Comparison of ENCODE assay signal across 28 cellular contexts in the genomic region with DNA sequence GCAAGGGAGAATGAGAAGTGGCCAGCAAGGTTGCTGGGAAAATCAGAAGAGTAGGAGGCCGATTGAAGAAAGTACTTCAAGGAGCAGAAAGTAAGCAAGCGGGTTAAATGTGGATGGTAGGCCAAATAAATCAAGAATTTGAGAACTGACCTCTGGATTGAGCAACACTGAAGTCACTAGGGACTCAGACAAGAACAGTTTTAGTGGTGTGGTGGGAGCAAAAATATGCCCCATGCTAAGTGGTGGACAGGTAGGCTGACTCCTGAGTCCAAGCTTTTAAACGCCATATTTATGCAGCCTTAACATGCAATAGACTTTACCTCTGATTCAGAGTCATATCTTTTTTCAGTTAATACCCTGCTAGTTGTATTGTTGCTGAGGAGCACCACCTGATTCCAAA. TPM values are rescaled to one million over a fixed set of nuclear protein-coding genes. Genes with fewer than 3 reads are reported as not detected.
A peak's percentile ranks its signal among the peaks of the same experiment; 100 is the strongest.
DNase-seq lines count a peak whose midpoint lies in the region; ATAC-seq, FAIRE-seq and TF ChIP-seq lines count a peak whose summit lies in the region.
"Had no signal": no experiment of that assay in that cellular context is flagged by ENCODE, and none has a peak within 500 bp of the region (broad histone marks: within the 10 kb centered on the region; RNA-seq: fewer than 3 reads in every experiment).

No MANE protein-coding gene starts in this region.

- intact Hi-C loops in right cardiac atrium (cut with DNase I): no loop called here

- no peak for FAIRE-seq in HTR-8/SVneo (lab: Jason Lieb, UNC)
- FAIRE-seq: GM12878, islet of Langerhans had no signal

- H3K4me1 Mint-ChIP-seq in activated naive CD8-positive, alpha-beta T cell (ENCODE audit: low read depth): peaks cover 78% of the 10 kb centered on the region
- peaks cover 52 to 83% (median 71%) of the 10 kb centered on the region in 4 donors for H3K4me1 Mint-ChIP-seq in naive thymus-derived CD8-positive, alpha-beta T cell

- H3K27ac ChIP-seq in right atrium auricular region (no peak overlapping the region), right cardiac atrium (ENCODE audit: low read length) (no peak overlapping the region)
- H3K27ac ChIP-seq: brain microvascular endothelial cell, left ventricle myocardium inferior, prostate gland, stomach, thyroid gland, WERI-Rb-1 had no signal

- no peaks in the 10 kb centered on the region for H3K27me3 Mint-ChIP-seq in activated naive CD8-positive, alpha-beta T cell
- H3K27me3 Mint-ChIP-seq in naive thymus-derived CD8-positive, alpha-beta T cell: peaks cover 0 to 2% (median 0%) of the 10 kb centered on the region in 5 donors

- H3K4me1 ChIP-seq in right atrium auricular region: peaks cover 0 to 20% of the 10 kb centered on the region in 2 donors
- H3K4me1 ChIP-seq in right cardiac atrium (ENCODE audit: control insufficient read depth, insufficient read depth, low read length): peaks cover 5% of the 10 kb centered on the region

- H3K9me3 ChIP-seq in right atrium auricular region (no peaks in the 10 kb centered on the region), right cardiac atrium (ENCODE audit: control insufficient read depth, low read length) (no peaks in the 10 kb centered on the region)
- H3K9me3 ChIP-seq: left ventricle myocardium inferior, prostate gland, stomach, thyroid gland had no signal

- H3K36me3 ChIP-seq in right atrium auricular region: no peaks in the 10 kb centered on the region
- H3K36me3 ChIP-seq: brain microvascular endothelial cell, left ventricle myocardium inferior, prostate gland, stomach, thyroid gland, WERI-Rb-1 had no signal

- peak; percentile 7 for DNase-seq in right atrium auricular region (ENCODE audit: low spot score)
- DNase-seq in right cardiac atrium: no peak
- peak; percentile 5 for DNase-seq in OCI-M1 (lab: John Stamatoyannopoulos, UW)
- no peak for DNase-seq in naive thymus-derived CD8-positive, alpha-beta T cell
- no peak for DNase-seq in HTR-8/SVneo (ENCODE audit: insufficient read length, low spot score)
- no peak for DNase-seq in T-helper 2 cell
- DNase-seq in NCI-H226: no peak
- DNase-seq: activated CD4-positive, alpha-beta T cell treated with anti-CD3 and anti-CD28 coated beads, Interleukin-2, amount 50 U/mL, for 1 hour; brain microvascular endothelial cell; C1 segment of cervical spinal cord; effector CD4-positive, alpha-beta T cell; glutamatergic neuron; left ventricle myocardium inferior; NCI-H1092; NCI-H1694 treated with DMSO at 0.1 percent for 48 hours; NCI-H2171; NCI-H524; nucleus accumbens; PC-3; stomach; T1000; thyroid gland; WERI-Rb-1 had no signal

- H3K36me3 Mint-ChIP-seq in activated naive CD8-positive, alpha-beta T cell: peaks cover 11% of the 10 kb centered on the region
- H3K36me3 Mint-ChIP-seq in naive thymus-derived CD8-positive, alpha-beta T cell: peaks cover 7 to 66% (median 10%) of the 10 kb centered on the region in 3 donors

- POLR2A ChIA-PET in naive thymus-derived CD8-positive, alpha-beta T cell (lab: Charles Lee): interaction anchor here (0.6 to 10.4 kb wide), 8 partner anchors 12 to 448 kb away, joined by 3 to 289 read pairs (median 8); partner anchors contain the start of gene TMSB10

- H3K27me3 ChIP-seq in right atrium auricular region (peaks cover 8 to 12% of the 10 kb centered on the region in 2 donors), right cardiac atrium (ENCODE audit: control insufficient read depth, insufficient read depth) (no peaks in the 10 kb centered on the region)
- H3K27me3 ChIP-seq: thyroid gland had no signal

- peak overlapping the region; percentile 95 for H3K27ac Mint-ChIP-seq in activated naive CD8-positive, alpha-beta T cell
- peak overlapping the region; percentile 92 to 99 (median 97) for H3K27ac Mint-ChIP-seq in naive thymus-derived CD8-positive, alpha-beta T cell

- peak overlapping the region; percentile 96 for H3K4me3 Mint-ChIP-seq in activated naive CD8-positive, alpha-beta T cell
- peak overlapping the region; percentile 88 to 100 (median 96) for H3K4me3 Mint-ChIP-seq in naive thymus-derived CD8-positive, alpha-beta T cell

- no peaks in the 10 kb centered on the region for H3K9me3 Mint-ChIP-seq in activated naive CD8-positive, alpha-beta T cell (ENCODE audit: low read depth)
- no peaks in the 10 kb centered on the region for H3K9me3 Mint-ChIP-seq in naive thymus-derived CD8-positive, alpha-beta T cell

- no peak for TF ChIP-seq CTCF in right atrium auricular region (IDR thresholded peaks at IDR 0.05)

- no peak overlapping the region for H3K4me3 ChIP-seq in right atrium auricular region
- H3K4me3 ChIP-seq in right cardiac atrium (ENCODE audit: low read length): no peak overlapping the region
- H3K4me3 ChIP-seq: GM12878, left ventricle myocardium inferior, prostate gland, stomach, thyroid gland had no signal

- WGBS in right cardiac atrium: 95% methylated on average over 3 of the region's 3 CpGs

- ATAC-seq in right cardiac atrium: no peak
- no peak for ATAC-seq in naive thymus-derived CD8-positive, alpha-beta T cell
- ATAC-seq: GM12878, PC-3, Right ventricle myocardium inferior had no signal

RNA-seq across cellular contexts. Expression of gene TRABD2A, which starts 4.5 kb away (rescaled TPM):
- total RNA-seq in right atrium auricular region: 1 to 10 TPM; 1.2 to 1.7 TPM
- 1 to 10 TPM in 1 of 4 donors, under 1 TPM in 3; 0.29 to 1.3 (median 0.71) TPM for total RNA-seq in right cardiac atrium
- polyA plus RNA-seq in right cardiac atrium: 0.50 TPM
- 100 to 1,000 TPM; 165 to 168 TPM for total RNA-seq in naive thymus-derived CD8-positive, alpha-beta T cell
- 100 to 1,000 TPM in 2 of 3 donors, 10 to 100 TPM in 1; 70.1 to 173 (median 104) TPM for polyA plus RNA-seq in naive thymus-derived CD8-positive, alpha-beta T cell

RNA-seq across cellular contexts. Expression of gene TMSB10, which starts 29.1 kb away (rescaled TPM):
- total RNA-seq in right atrium auricular region (1,000 to 10,000 TPM; 1,113 to 1,769 TPM), right cardiac atrium (100 to 1,000 TPM; 341 to 630 (median 483) TPM)
- polyA plus RNA-seq in right cardiac atrium: 805 TPM
- total RNA-seq in naive thymus-derived CD8-positive, alpha-beta T cell: 1,000 to 10,000 TPM; 1,479 to 1,535 TPM
- 1,000 to 10,000 TPM; 6,950 to 8,855 (median 7,882) TPM for polyA plus RNA-seq in naive thymus-derived CD8-positive, alpha-beta T cell

Comparison
In these comparisons a context has a peak if more than half of its experiments do, and no peak if none do; other contexts are left out.
1. DNase-seq: peak in right atrium auricular region (single experiment) and OCI-M1 (single experiment); none in right cardiac atrium (0 of 3), naive thymus-derived CD8-positive, alpha-beta T cell (0 of 10), HTR-8/SVneo (single experiment), T-helper 2 cell (0 of 5) and NCI-H226 (single experiment).
2. RNA of gene TRABD2A, which starts 4.5 kb away (total RNA-seq): 165 to 168 TPM in naive thymus-derived CD8-positive, alpha-beta T cell; 1.2 to 1.7 TPM in right atrium auricular region and 0.29 to 1.3 TPM in right cardiac atrium; every median in the first group is over 10 times any median in the second.